8 cellular contexts compared by ENCODE assay signal in the genomic region with DNA sequence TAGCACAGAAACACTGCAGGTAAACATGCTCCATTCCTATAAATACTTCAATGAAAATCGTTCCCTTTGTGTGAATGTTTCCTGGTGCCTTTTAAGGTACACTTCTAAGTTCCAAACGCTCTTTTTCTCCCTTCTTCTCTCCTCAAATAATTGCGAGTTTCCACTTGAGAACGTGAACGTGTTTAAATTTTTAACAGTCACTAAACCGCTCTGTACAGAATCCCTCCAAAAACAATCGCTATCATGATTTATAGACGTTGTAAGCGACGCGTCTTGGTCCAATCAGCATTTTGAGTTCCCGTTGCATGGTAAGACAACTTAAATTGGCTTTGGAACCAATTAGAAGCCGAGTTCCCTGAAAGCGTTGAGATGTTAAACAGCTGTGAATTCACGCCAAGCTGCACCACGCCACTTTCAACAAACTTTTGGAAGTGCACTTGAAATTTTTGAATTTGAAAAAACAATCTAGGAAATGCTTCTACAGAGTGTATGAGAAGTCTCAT. TPM values are rescaled to one million over a fixed set of nuclear protein-coding genes. Genes with fewer than 3 reads are reported as not detected.
A peak's percentile ranks its signal among the peaks of the same experiment; 100 is the strongest.
DNase-seq lines count a peak whose midpoint lies in the region; ATAC-seq, FAIRE-seq and TF ChIP-seq lines count a peak whose summit lies in the region.

No MANE protein-coding gene starts in this region.

- H3K36me3 ChIP-seq in breast epithelium (no peaks in the 10 kb centered on the region), kidney (ENCODE audit: control insufficient read depth in 1 of 2, insufficient read depth in 2 of 2, low read length in 2 of 2) (no peaks in the 10 kb centered on the region)

- no peaks in the 10 kb centered on the region for H3K27me3 ChIP-seq in breast epithelium

- H3K4me1 ChIP-seq in breast epithelium (no peaks in the 10 kb centered on the region), kidney (ENCODE audit: control insufficient read depth in 1 of 2, insufficient read depth in 1 of 2, low read depth in 1 of 2, low read length in 2 of 2) (no peaks in the 10 kb centered on the region)

- TF ChIP-seq POLR2A in breast epithelium (IDR thresholded peaks at IDR 0.05) = no peak

- H3K9me3 ChIP-seq in breast epithelium (no peaks in the 10 kb centered on the region), kidney (ENCODE audit: control insufficient read depth in 1 of 2, low read length in 2 of 2) (no peaks in the 10 kb centered on the region)

- peak; percentile 63 for FAIRE-seq in RCC 7860 (lab: Jason Lieb, UNC)
- FAIRE-seq in kidney (lab: Jason Lieb, UNC) = no peak

- intact Hi-C loops in breast epithelium (cut with DNase I; ENCODE audit: low total_unique reads) (no loop called here), kidney (cut with DNase I) (no loop called here)

- H3K27ac ChIP-seq in breast epithelium (peak overlapping the region in 1 of 2 donors; percentile 95), kidney (ENCODE audit: low read depth in 2 of 2, low read length in 2 of 2) (peak overlapping the region; percentile 2 to 8)

- ATAC-seq in stimulated activated naive CD8-positive, alpha-beta T cell treated with anti-CD3 and anti-CD28 coated beads, Interleukin-15, Interleukin-2, amounts not matched to agents 100 U/mL and 50 U/mL, for 24 hours = peak; percentile 48
- ATAC-seq in HG02852 (IDR thresholded peaks at IDR 0.05; ENCODE audit: unreplicated experiment) = no peak

- H3K4me3 ChIP-seq in breast epithelium (peak overlapping the region; percentile 70 to 76 (median 72)), kidney (ENCODE audit: low read length in 2 of 2) (peak overlapping the region; percentile 68 to 89)

- DNase-seq in ELR (ENCODE audit: low read depth) (peak; percentile 60), KG1 (lab: John Stamatoyannopoulos, UW) (peak; percentile 35), RCC 7860 (ENCODE audit: low spot score) (no peak), breast epithelium (ENCODE audit: low spot score in 2 of 2) (no peak), kidney (no peak)
- DNase-seq in stimulated activated naive CD8-positive, alpha-beta T cell treated with anti-CD3 and anti-CD28 coated beads, Interleukin-15, Interleukin-2, amounts not matched to agents 100 U/mL and 50 U/mL, for 24 hours = peak; percentile 30
- DNase-seq in stimulated activated CD8-positive, alpha-beta memory T cell treated with anti-CD3 and anti-CD28 coated beads, Interleukin-4, amount 100 ng/mL, for 48 hours = no peak

- peak overlapping the region; percentile 67 to 83 for H3K9ac ChIP-seq in kidney (ENCODE audit: low read length in 2 of 2)

- TF ChIP-seq CTCF in breast epithelium (IDR thresholded peaks at IDR 0.05) (no peak), kidney (IDR thresholded peaks at IDR 0.05; ENCODE audit: borderline replicate concordance, extremely low read depth, insufficient read depth) (no peak)

RNA-seq across cellular contexts. Expression of a gene that starts 12.6 kb away (rescaled TPM):
- total RNA-seq in breast epithelium = not detected
- not detected for total RNA-seq in kidney
- not detected for polyA plus RNA-seq in kidney (ENCODE audit: insufficient read depth, low read depth, low replicate concordance)

Comparison
In these comparisons a context has a peak if more than half of its experiments do, and no peak if none do; other contexts are left out.
1. DNase-seq: peak in ELR (single experiment), KG1 (single experiment) and stimulated activated naive CD8-positive, alpha-beta T cell treated with anti-CD3 and anti-CD28 coated beads, Interleukin-15, Interleukin-2, amounts not matched to agents 100 U/mL and 50 U/mL, for 24 hours (single experiment); none in RCC 7860 (single experiment), breast epithelium (0 of 2), kidney (single experiment) and stimulated activated CD8-positive, alpha-beta memory T cell treated with anti-CD3 and anti-CD28 coated beads, Interleukin-4, amount 100 ng/mL, for 48 hours (single experiment).